ENCODE assay signal across 1 cellular context in the genomic region with DNA sequence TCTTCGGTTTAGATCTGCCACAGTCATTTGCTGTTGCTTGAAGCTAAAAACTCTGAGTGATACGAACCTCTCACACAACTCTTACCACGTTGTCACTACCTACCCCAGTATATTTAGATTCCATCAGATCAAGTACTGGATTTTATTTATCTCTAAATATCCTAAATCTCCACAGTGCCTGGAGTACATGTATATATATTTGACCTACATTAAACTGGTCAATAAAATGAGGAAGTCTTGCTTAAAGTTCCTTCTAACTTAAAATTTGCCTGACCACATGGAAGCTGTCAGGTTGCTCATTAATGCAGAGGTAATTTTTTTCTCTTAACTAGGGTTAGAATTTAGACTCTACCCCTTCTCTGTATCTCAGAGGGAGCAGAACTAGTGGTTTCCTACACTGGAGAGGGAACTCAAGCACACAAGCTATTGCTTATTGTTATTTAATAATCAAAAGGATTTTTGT.
TF ChIP-seq lines count a peak whose summit lies in the region.

No MANE protein-coding gene starts in this region.

TF ChIP-seq in WTC11, 78 proteins besides CTCF, POLR2A, EP300 and RAD21 (continued from another document):
- TF ChIP-seq, protein P1, sequence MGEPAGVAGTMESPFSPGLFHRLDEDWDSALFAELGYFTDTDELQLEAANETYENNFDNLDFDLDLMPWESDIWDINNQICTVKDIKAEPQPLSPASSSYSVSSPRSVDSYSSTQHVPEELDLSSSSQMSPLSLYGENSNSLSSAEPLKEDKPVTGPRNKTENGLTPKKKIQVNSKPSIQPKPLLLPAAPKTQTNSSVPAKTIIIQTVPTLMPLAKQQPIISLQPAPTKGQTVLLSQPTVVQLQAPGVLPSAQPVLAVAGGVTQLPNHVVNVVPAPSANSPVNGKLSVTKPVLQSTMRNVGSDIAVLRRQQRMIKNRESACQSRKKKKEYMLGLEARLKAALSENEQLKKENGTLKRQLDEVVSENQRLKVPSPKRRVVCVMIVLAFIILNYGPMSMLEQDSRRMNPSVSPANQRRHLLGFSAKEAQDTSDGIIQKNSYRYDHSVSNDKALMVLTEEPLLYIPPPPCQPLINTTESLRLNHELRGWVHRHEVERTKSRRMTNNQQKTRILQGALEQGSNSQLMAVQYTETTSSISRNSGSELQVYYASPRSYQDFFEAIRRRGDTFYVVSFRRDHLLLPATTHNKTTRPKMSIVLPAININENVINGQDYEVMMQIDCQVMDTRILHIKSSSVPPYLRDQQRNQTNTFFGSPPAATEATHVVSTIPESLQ (CRISPR knock-in tag; IDR thresholded peaks at IDR 0.05): no peak
- TF ChIP-seq RORB (CRISPR knock-in tag; IDR thresholded peaks at IDR 0.05) (no peak), SP1 (CRISPR knock-in tag; conservative IDR thresholded peaks at IDR 0.05) (no peak), ZNF416 (CRISPR knock-in tag; IDR thresholded peaks at IDR 0.05) (no peak), ZNF232 (CRISPR knock-in tag; IDR thresholded peaks at IDR 0.05) (no peak), NR1H2 (CRISPR knock-in tag; IDR thresholded peaks at IDR 0.05) (no peak)
- TF ChIP-seq, protein P2, sequence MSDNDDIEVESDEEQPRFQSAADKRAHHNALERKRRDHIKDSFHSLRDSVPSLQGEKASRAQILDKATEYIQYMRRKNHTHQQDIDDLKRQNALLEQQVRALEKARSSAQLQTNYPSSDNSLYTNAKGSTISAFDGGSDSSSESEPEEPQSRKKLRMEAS (CRISPR knock-in tag; IDR thresholded peaks at IDR 0.05): no peak
TF ChIP-seq in WTC11: peak in this region for 0.
